In the genomic region with DNA sequence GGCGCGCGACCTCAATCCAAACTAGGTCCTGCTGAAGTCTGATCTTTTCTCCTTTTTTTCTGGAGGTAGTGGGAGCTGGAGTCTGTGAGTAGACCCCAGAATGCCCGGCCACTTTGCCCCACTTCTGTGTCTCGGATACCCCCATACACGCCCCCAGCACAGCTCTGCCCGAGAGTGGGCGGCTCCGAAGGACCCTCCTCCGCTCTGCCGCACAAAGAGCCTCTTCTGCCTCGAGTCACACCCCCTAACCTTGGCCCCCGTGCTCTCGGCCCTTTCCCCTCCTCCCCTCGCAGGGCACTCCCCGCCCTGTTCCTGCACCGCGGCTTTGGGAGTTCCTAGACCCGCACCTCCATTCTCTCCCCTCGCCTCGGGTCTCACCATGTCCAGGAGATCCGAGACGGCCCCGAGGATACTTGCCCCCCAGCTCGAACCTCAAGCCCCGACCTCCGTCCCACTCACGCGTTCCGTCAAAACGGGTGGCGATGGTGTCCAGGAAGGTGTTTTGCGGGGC, we compare ENCODE assay signal across 11 cellular contexts. TPM values are rescaled to one million over a fixed set of nuclear protein-coding genes. Genes with fewer than 3 reads are reported as not detected.
DNase-seq lines count a peak whose midpoint lies in the region; ATAC-seq and TF ChIP-seq lines count a peak whose summit lies in the region.
"Had no signal": no experiment of that assay in that cellular context is flagged by ENCODE, and none has a peak within 500 bp of the region (broad histone marks: within the 10 kb centered on the region; RNA-seq: fewer than 3 reads in every experiment).

No MANE protein-coding gene starts in this region.

- no peak overlapping the region for H3K4me2 ChIP-seq in mesenchymal stem cell (ENCODE audit: low read length, poor library complexity, severe bottlenecking)

- H2BK12ac ChIP-seq in mesenchymal stem cell (ENCODE audit: low read length in 2 of 2): no peak overlapping the region

- DNase-seq in activated CD8-positive, alpha-beta memory T cell treated with anti-CD3 and anti-CD28 coated beads for 24 hours: peak; percentile 63
- DNase-seq in activated CD8-positive, alpha-beta memory T cell treated with anti-CD3 and anti-CD28 coated beads, Interleukin-2, amount 10 ng/mL, durations not matched to agents 7 days and 5 days: no peak
- DNase-seq in iPS-NIHi7 (ENCODE audit: extremely low spot score): peak; percentile 51
- no peak for DNase-seq in T1000 (lab: John Stamatoyannopoulos, UW)
- DNase-seq in mesenchymal stem cell: no peak
- no peak for DNase-seq in glomerular visceral epithelial cell (ENCODE audit: extremely low spot score)

- H3K9me3 Mint-ChIP-seq in activated CD8-positive, alpha-beta memory T cell treated with anti-CD3 and anti-CD28 coated beads, Interleukin-2, amount 10 ng/mL, durations not matched to agents 7 days and 5 days (ENCODE audit: low read depth): no peaks in the 10 kb centered on the region
- H3K9me3 Mint-ChIP-seq: mesothelial cell of epicardium had no signal

- TF ChIP-seq CTCF in WI38 (IDR thresholded peaks at IDR 0.05; ENCODE audit: low read depth, low read length): no peak

- no peak overlapping the region for H2BK5ac ChIP-seq in mesenchymal stem cell (ENCODE audit: low read depth, low read length, poor library complexity, severe bottlenecking)

- no peak overlapping the region for H2BK120ac ChIP-seq in mesenchymal stem cell (ENCODE audit: low read depth, low read length)

- H3K27me3 ChIP-seq in thymus (ENCODE audit: control insufficient read depth, insufficient read depth) (peaks cover 33% of the 10 kb centered on the region), mesenchymal stem cell (ENCODE audit: control insufficient read depth in 1 of 2, insufficient read depth in 1 of 2, low read length in 2 of 2) (peaks cover 56 to 57% of the 10 kb centered on the region in 2 experiments)

- H3K27ac ChIP-seq in thymus (ENCODE audit: low read depth) (no peak overlapping the region), mesenchymal stem cell (ENCODE audit: low read length, poor library complexity, severe bottlenecking) (no peak overlapping the region)
- H3K27ac ChIP-seq: SJCRH30 had no signal

- no peak overlapping the region for H3K27ac Mint-ChIP-seq in activated CD8-positive, alpha-beta memory T cell treated with anti-CD3 and anti-CD28 coated beads, Interleukin-2, amount 10 ng/mL, durations not matched to agents 7 days and 5 days
- H3K27ac Mint-ChIP-seq: mesothelial cell of epicardium had no signal

- no peak overlapping the region for H2AFZ ChIP-seq in mesenchymal stem cell (ENCODE audit: low read depth, low read length)

- no peak for ATAC-seq in activated CD8-positive, alpha-beta memory T cell treated with anti-CD3 and anti-CD28 coated beads, Interleukin-2, amount 10 ng/mL, durations not matched to agents 7 days and 5 days

- H3K4me3 ChIP-seq in WI38 (ENCODE audit: low read depth, low read length) (peak overlapping the region; percentile 44), thymus (ENCODE audit: low read length) (peak overlapping the region; percentile 38), mesenchymal stem cell (ENCODE audit: insufficient read depth in 1 of 2, low read depth in 1 of 2, low read length in 2 of 2) (peak overlapping the region in 1 of 2 experiments; percentile 37)
- H3K4me3 ChIP-seq: SJCRH30 had no signal

- H3K23ac ChIP-seq in mesenchymal stem cell (ENCODE audit: low read length in 2 of 2): no peak overlapping the region

- H3K79me1 ChIP-seq in mesenchymal stem cell (replicated peaks; ENCODE audit: low read length, poor library complexity, severe bottlenecking): no peaks in the 10 kb centered on the region

- CTCF ChIA-PET in activated CD8-positive, alpha-beta memory T cell treated with anti-CD3 and anti-CD28 coated beads, Interleukin-2, amount 10 ng/mL, durations not matched to agents 7 days and 5 days (lab: Charles Lee): interaction anchor here (0.7 to 5.2 kb wide), 14 partner anchors 10 to 355 kb away, joined by 3 to 29 read pairs (median 5); a partner anchor contains a TSS

- H3K4me3 Mint-ChIP-seq in activated CD8-positive, alpha-beta memory T cell treated with anti-CD3 and anti-CD28 coated beads, Interleukin-2, amount 10 ng/mL, durations not matched to agents 7 days and 5 days: no peak overlapping the region
- H3K4me3 Mint-ChIP-seq: mesothelial cell of epicardium had no signal

- H2AK5ac ChIP-seq in mesenchymal stem cell (ENCODE audit: low read length, severe bottlenecking): no peak overlapping the region

- no peaks in the 10 kb centered on the region for H3K36me3 ChIP-seq in thymus (ENCODE audit: control insufficient read depth, insufficient read depth)
- no peaks in the 10 kb centered on the region for H3K36me3 ChIP-seq in mesenchymal stem cell (ENCODE audit: control insufficient read depth in 1 of 2, insufficient read depth in 2 of 2, low read depth in 1 of 2, low read length in 2 of 2)
- H3K36me3 ChIP-seq: SJCRH30 had no signal

- H3K14ac ChIP-seq in mesenchymal stem cell (ENCODE audit: low read length in 2 of 2): no peak overlapping the region

- H3K4me1 Mint-ChIP-seq in activated CD8-positive, alpha-beta memory T cell treated with anti-CD3 and anti-CD28 coated beads, Interleukin-2, amount 10 ng/mL, durations not matched to agents 7 days and 5 days: peaks cover 52% of the 10 kb centered on the region

- H3K4ac ChIP-seq in mesenchymal stem cell (ENCODE audit: low read depth in 1 of 2, low read length in 2 of 2): no peak overlapping the region

- no peak overlapping the region for H4K8ac ChIP-seq in mesenchymal stem cell (ENCODE audit: low read length)

- no peak overlapping the region for H2BK15ac ChIP-seq in mesenchymal stem cell (ENCODE audit: low read depth, poor library complexity, severe bottlenecking)

- 5% methylated on average over 33 of the region's 33 CpGs for WGBS in thymus
- WGBS in mesenchymal stem cell: 3% methylated on average over 29 of the region's 33 CpGs

- no peak overlapping the region for H4K91ac ChIP-seq in mesenchymal stem cell (ENCODE audit: low read length)

- H3K9me3 ChIP-seq in thymus (ENCODE audit: control insufficient read depth) (no peaks in the 10 kb centered on the region), mesenchymal stem cell (ENCODE audit: control insufficient read depth, low read length) (no peaks in the 10 kb centered on the region)

- H3K18ac ChIP-seq in mesenchymal stem cell (ENCODE audit: low read depth in 1 of 2, low read length in 2 of 2): no peak overlapping the region

- H3K36me3 Mint-ChIP-seq in activated CD8-positive, alpha-beta memory T cell treated with anti-CD3 and anti-CD28 coated beads, Interleukin-2, amount 10 ng/mL, durations not matched to agents 7 days and 5 days: no peaks in the 10 kb centered on the region
- H3K36me3 Mint-ChIP-seq: mesothelial cell of epicardium had no signal

- H3K27me3 Mint-ChIP-seq in activated CD8-positive, alpha-beta memory T cell treated with anti-CD3 and anti-CD28 coated beads, Interleukin-2, amount 10 ng/mL, durations not matched to agents 7 days and 5 days: peaks cover 36% of the 10 kb centered on the region

- H3K9ac ChIP-seq in mesenchymal stem cell (ENCODE audit: low read length): no peak overlapping the region

- H3K4me1 ChIP-seq in thymus (ENCODE audit: control insufficient read depth, insufficient read depth, low read length) (peaks cover 18% of the 10 kb centered on the region), mesenchymal stem cell (ENCODE audit: control insufficient read depth, insufficient read depth, low read depth, low read length) (peaks cover 25% of the 10 kb centered on the region)

RNA-seq across cellular contexts. Expression of a gene that starts 0.5 kb away (rescaled TPM):
- total RNA-seq in activated CD8-positive, alpha-beta memory T cell treated with anti-CD3 and anti-CD28 coated beads, Interleukin-2, amount 10 ng/mL, durations not matched to agents 7 days and 5 days: under 1 TPM; 0.09 to 0.56 TPM
- polyA plus RNA-seq in thymus: 0.09 TPM
- polyA plus RNA-seq in mesenchymal stem cell (2013, experiment 1 of 2): not detected
- not detected for polyA plus RNA-seq in mesenchymal stem cell (2013, experiment 2 of 2)

RNA-seq across cellular contexts. Expression of a gene that starts 4.8 kb away (rescaled TPM):
- not detected for total RNA-seq in activated CD8-positive, alpha-beta memory T cell treated with anti-CD3 and anti-CD28 coated beads, Interleukin-2, amount 10 ng/mL, durations not matched to agents 7 days and 5 days
- 0.23 TPM for polyA plus RNA-seq in thymus
- polyA plus RNA-seq in mesenchymal stem cell (2013, experiment 1 of 2): not detected
- polyA plus RNA-seq in mesenchymal stem cell (2013, experiment 2 of 2): not detected
- total RNA-seq: cerebellum, mesothelial cell of epicardium had no signal

RNA-seq across cellular contexts. Expression of a gene that starts 13.8 kb away (rescaled TPM):
- 10 to 100 TPM; 17.0 to 18.0 TPM for total RNA-seq in activated CD8-positive, alpha-beta memory T cell treated with anti-CD3 and anti-CD28 coated beads, Interleukin-2, amount 10 ng/mL, durations not matched to agents 7 days and 5 days
- 19.6 TPM for polyA plus RNA-seq in thymus
- polyA plus RNA-seq in mesenchymal stem cell (2013, experiment 1 of 2): 0.65 TPM
- 0.59 TPM for polyA plus RNA-seq in mesenchymal stem cell (2013, experiment 2 of 2)

RNA-seq across cellular contexts. Expression of a gene that starts 25.7 kb away (rescaled TPM):
- 10 to 100 TPM; 86.9 to 99.4 TPM for total RNA-seq in activated CD8-positive, alpha-beta memory T cell treated with anti-CD3 and anti-CD28 coated beads, Interleukin-2, amount 10 ng/mL, durations not matched to agents 7 days and 5 days
- 83.0 TPM for polyA plus RNA-seq in thymus
- 239 TPM for polyA plus RNA-seq in mesenchymal stem cell (2013, experiment 1 of 2)
- 228 TPM for polyA plus RNA-seq in mesenchymal stem cell (2013, experiment 2 of 2)

RNA-seq across cellular contexts. Expression of a gene that starts 57.9 kb away (rescaled TPM):
- under 1 TPM in 1 of 2 experiments, not detected in 1; 0.58 TPM for total RNA-seq in activated CD8-positive, alpha-beta memory T cell treated with anti-CD3 and anti-CD28 coated beads, Interleukin-2, amount 10 ng/mL, durations not matched to agents 7 days and 5 days
- polyA plus RNA-seq in thymus: 0.23 TPM
- polyA plus RNA-seq in mesenchymal stem cell (2013, experiment 1 of 2): not detected
- polyA plus RNA-seq in mesenchymal stem cell (2013, experiment 2 of 2): not detected
- total RNA-seq: mesothelial cell of epicardium had no signal

Comparison
In these comparisons a context has a peak if more than half of its experiments do, and no peak if none do; other contexts are left out.
1. DNase-seq: peak in activated CD8-positive, alpha-beta memory T cell treated with anti-CD3 and anti-CD28 coated beads for 24 hours (single experiment) and iPS-NIHi7 (single experiment); none in activated CD8-positive, alpha-beta memory T cell treated with anti-CD3 and anti-CD28 coated beads, Interleukin-2, amount 10 ng/mL, durations not matched to agents 7 days and 5 days (single experiment), T1000 (single experiment), mesenchymal stem cell (single experiment) and glomerular visceral epithelial cell (single experiment).